Comparison of ENCODE assay signal across 1 cellular context in the genomic region with DNA sequence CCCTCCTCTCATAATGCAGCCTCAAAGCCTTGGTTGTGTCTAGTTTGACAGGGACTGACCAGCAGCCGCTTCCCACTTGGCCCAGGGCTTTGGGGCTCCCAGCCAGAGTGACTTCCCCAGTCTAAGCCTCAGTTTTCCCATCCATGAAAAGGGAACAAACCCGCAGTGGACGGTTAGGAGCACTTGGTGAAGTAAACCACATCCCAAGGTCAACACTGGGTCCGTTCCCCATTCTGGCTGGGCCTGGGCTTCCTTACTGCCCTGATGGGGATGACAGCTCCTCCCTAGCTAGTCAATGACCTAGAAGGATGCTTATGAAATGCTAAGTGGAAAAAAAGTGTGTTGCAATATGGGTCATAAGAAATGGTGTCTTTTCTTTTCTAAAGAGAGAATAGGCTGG.
TF ChIP-seq lines count a peak whose summit lies in the region.

No MANE protein-coding gene starts in this region.

TF ChIP-seq in K562, 482 proteins besides CTCF, POLR2A, EP300 and RAD21:
- peak; percentile 58 to 66 for TF ChIP-seq KDM1A (IDR thresholded peaks at IDR 0.05)
- TF ChIP-seq CEBPB (tag; IDR thresholded peaks at IDR 0.05) = peak; percentile 83
- TF ChIP-seq RBM25 (IDR thresholded peaks at IDR 0.05; ENCODE audit: low read depth, low read length, severe bottlenecking) = peak; percentile 50
- TF ChIP-seq PHF20 (IDR thresholded peaks at IDR 0.05; ENCODE audit: partially characterized antibody) = peak; percentile 15
- TF ChIP-seq KAT2B (IDR thresholded peaks at IDR 0.05; ENCODE audit: low read depth, low read length) = no peak
- peak; percentile 25; the same call in 1 of the 2 replicates for TF ChIP-seq SMARCA5 (IDR thresholded peaks at IDR 0.05)
- TF ChIP-seq, protein P1, sequence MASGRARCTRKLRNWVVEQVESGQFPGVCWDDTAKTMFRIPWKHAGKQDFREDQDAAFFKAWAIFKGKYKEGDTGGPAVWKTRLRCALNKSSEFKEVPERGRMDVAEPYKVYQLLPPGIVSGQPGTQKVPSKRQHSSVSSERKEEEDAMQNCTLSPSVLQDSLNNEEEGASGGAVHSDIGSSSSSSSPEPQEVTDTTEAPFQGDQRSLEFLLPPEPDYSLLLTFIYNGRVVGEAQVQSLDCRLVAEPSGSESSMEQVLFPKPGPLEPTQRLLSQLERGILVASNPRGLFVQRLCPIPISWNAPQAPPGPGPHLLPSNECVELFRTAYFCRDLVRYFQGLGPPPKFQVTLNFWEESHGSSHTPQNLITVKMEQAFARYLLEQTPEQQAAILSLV (tag; IDR thresholded peaks at IDR 0.05) = no peak
- TF ChIP-seq BCOR (IDR thresholded peaks at IDR 0.05) = peak; percentile 80; the same call in 1 of the 2 replicates
- TF ChIP-seq CHD4 (IDR thresholded peaks at IDR 0.05; ENCODE audit: insufficient read depth, insufficient replicate concordance, low read depth, low read length, poor library complexity, severe bottlenecking) = peak; percentile 49
- no peak for TF ChIP-seq ZNF699 (CRISPR knock-in tag; IDR thresholded peaks at IDR 0.05; ENCODE audit: insufficient replicate concordance)
